ENCODE assay signal across 10 cellular contexts in the genomic region with DNA sequence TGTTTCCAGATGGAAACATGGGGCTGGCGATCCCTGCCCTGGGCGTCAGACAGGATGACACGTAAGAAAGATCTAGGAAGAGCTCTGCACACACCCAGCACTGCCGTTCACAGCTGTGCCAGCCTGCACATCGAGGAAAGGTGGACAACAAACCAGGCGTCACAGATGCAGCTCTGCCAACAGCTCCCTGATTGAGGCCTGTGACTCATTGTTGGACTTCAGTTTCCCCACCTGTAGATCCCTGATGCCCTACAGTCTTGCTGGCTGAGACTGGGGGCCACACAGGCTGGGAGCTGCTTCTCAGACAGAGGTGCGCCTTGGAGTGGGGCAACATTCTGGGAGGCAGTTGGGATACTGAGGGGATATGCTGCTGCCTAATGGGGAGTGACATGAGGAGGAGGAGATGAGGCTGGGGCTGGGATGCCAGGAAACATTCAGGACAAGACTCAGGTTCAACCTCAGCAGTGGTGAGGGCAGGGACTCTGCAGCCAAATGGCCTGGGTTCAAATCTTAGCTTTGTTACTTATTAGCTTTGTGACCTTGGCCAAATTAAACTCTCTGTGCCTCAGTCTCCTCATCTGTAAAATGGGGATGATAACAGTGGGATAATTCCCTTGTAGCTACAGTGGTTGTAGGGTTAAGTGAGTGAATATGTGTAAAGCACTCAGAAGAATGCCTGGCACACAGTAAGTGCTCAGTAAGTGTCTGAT. TPM values are rescaled to one million over a fixed set of nuclear protein-coding genes. Genes with fewer than 3 reads are reported as not detected.
DNase-seq lines count a peak whose midpoint lies in the region; ATAC-seq, FAIRE-seq and TF ChIP-seq lines count a peak whose summit lies in the region.
"Had no signal": no experiment of that assay in that cellular context is flagged by ENCODE, and none has a peak within 500 bp of the region (broad histone marks: within the 10 kb centered on the region; RNA-seq: fewer than 3 reads in every experiment).

No MANE protein-coding gene starts in this region.

- TF ChIP-seq CTCF in PC-3 (conservative IDR thresholded peaks at IDR 0.05; ENCODE audit: low read depth, low read length): no peak
- no peak for TF ChIP-seq CTCF in esophagus muscularis mucosa (IDR thresholded peaks at IDR 0.05)
- no peak for TF ChIP-seq CTCF in spleen (IDR thresholded peaks at IDR 0.05 in 8 of 11, conservative IDR thresholded peaks at IDR 0.05 in 3 of 11)
- no peak for TF ChIP-seq CTCF in tibial nerve (IDR thresholded peaks at IDR 0.05)

- H3F3A ChIP-seq in PC-3 (ENCODE audit: low read length, unreplicated experiment): no peaks in the 10 kb centered on the region

- no peak overlapping the region for H3K4me3 Mint-ChIP-seq in activated CD8-positive, alpha-beta memory T cell treated with anti-CD3 and anti-CD28 coated beads, Interleukin-2, amount 10 ng/mL, durations not matched to agents 7 days and 5 days

- peak overlapping the region; percentile 59; the same call in 1 of the 2 replicates for H2AFZ ChIP-seq in PC-3 (ENCODE audit: low read length)

- H3K9ac ChIP-seq in PC-3 (ENCODE audit: low read length): no peak overlapping the region

- FAIRE-seq in HTR-8/SVneo (lab: Jason Lieb, UNC): no peak

- TF ChIP-seq POLR2A in esophagus muscularis mucosa (IDR thresholded peaks at IDR 0.05; ENCODE audit: low read depth) (no peak), spleen (IDR thresholded peaks at IDR 0.05) (no peak), tibial nerve (IDR thresholded peaks at IDR 0.05) (no peak)

- H3K9me3 ChIP-seq in PC-3 (ENCODE audit: low read length): no peaks in the 10 kb centered on the region
- H3K9me3 ChIP-seq in esophagus muscularis mucosa: no peaks in the 10 kb centered on the region
- H3K9me3 ChIP-seq in spleen: no peaks in the 10 kb centered on the region
- H3K9me3 ChIP-seq in tibial nerve: no peaks in the 10 kb centered on the region

- no peaks in the 10 kb centered on the region for H3K79me2 ChIP-seq in PC-3 (ENCODE audit: low read length)

- H4K20me1 ChIP-seq in PC-3 (ENCODE audit: low read length): no peaks in the 10 kb centered on the region

- H3K9me2 ChIP-seq in PC-3 (replicated peaks; ENCODE audit: low read length): no peaks in the 10 kb centered on the region

- TF ChIP-seq EP300 in esophagus muscularis mucosa (IDR thresholded peaks at IDR 0.05) (no peak), tibial nerve (IDR thresholded peaks at IDR 0.05) (no peak)

- H3K4me3 ChIP-seq in PC-3 (ENCODE audit: low read length): no peak overlapping the region
- peak overlapping the region in 3 of 4 donors; percentile 5 to 44 (median 8) for H3K4me3 ChIP-seq in esophagus muscularis mucosa
- no peak overlapping the region for H3K4me3 ChIP-seq in spleen
- peak overlapping the region in 1 of 4 donors; percentile 35 for H3K4me3 ChIP-seq in tibial nerve

- peak overlapping the region; percentile 39; the same call in 1 of the 2 replicates for H3K4me2 ChIP-seq in PC-3 (ENCODE audit: low read length)

- CTCF ChIA-PET in activated CD8-positive, alpha-beta memory T cell treated with anti-CD3 and anti-CD28 coated beads, Interleukin-2, amount 10 ng/mL, durations not matched to agents 7 days and 5 days (lab: Charles Lee): interaction anchor here (0.8 to 5.1 kb wide), 10 partner anchors 11 to 103 kb away, joined by 3 to 25 read pairs (median 4); partner anchors contain the start of genes C6orf89 and MTCH1
- CTCF ChIA-PET in PC-3 (lab: Charles Lee): interaction anchor here (1.4 kb wide), 1 partner anchor 42 kb away, joined by 6 read pairs; no protein-coding TSS in a partner anchor

- no peaks in the 10 kb centered on the region for H3K36me3 Mint-ChIP-seq in activated CD8-positive, alpha-beta memory T cell treated with anti-CD3 and anti-CD28 coated beads, Interleukin-2, amount 10 ng/mL, durations not matched to agents 7 days and 5 days

- H3K36me3 ChIP-seq in PC-3 (ENCODE audit: low read depth, low read length) (no peaks in the 10 kb centered on the region), esophagus muscularis mucosa (no peaks in the 10 kb centered on the region), spleen (no peaks in the 10 kb centered on the region), tibial nerve (no peaks in the 10 kb centered on the region)

- H3K4me1 ChIP-seq in PC-3 (ENCODE audit: insufficient read depth, low read length) (peaks cover 29% of the 10 kb centered on the region), esophagus muscularis mucosa (peaks cover 0 to 13% (median 0%) of the 10 kb centered on the region in 4 donors), spleen (peaks cover 0 to 29% (median 14%) of the 10 kb centered on the region in 6 donors), tibial nerve (peaks cover 0 to 12% (median 0%) of the 10 kb centered on the region in 4 donors)

- H3K27ac ChIP-seq in PC-3 (ENCODE audit: low read length) (peak overlapping the region; percentile 40), esophagus muscularis mucosa (replicated peaks in 1 of 4) (peak overlapping the region in 2 of 4 donors; percentile 40 to 43), spleen (no peak overlapping the region), tibial nerve (peak overlapping the region in 1 of 4 donors; percentile 3)

- H3K27me3 Mint-ChIP-seq in activated CD8-positive, alpha-beta memory T cell treated with anti-CD3 and anti-CD28 coated beads, Interleukin-2, amount 10 ng/mL, durations not matched to agents 7 days and 5 days: peaks cover 2% of the 10 kb centered on the region

- no TSS peak for BruUV-seq in PC-3 (replicated peaks; lab: Mats Ljungman, UMichigan)

- intact Hi-C loops in PC-3 (cut with micrococcal nuclease): loop anchor here (5.0 kb wide), 1 partner anchor 44 kb away; no protein-coding TSS in a partner anchor
- intact Hi-C loops in esophagus muscularis mucosa (cut with DNase I): no loop called here
- intact Hi-C loops in spleen (cut with DNase I; ENCODE audit: low total_unique reads): no loop called here

- no peaks in the 10 kb centered on the region for H3K9me3 Mint-ChIP-seq in activated CD8-positive, alpha-beta memory T cell treated with anti-CD3 and anti-CD28 coated beads, Interleukin-2, amount 10 ng/mL, durations not matched to agents 7 days and 5 days (ENCODE audit: low read depth)

- no peak overlapping the region for H3K27ac Mint-ChIP-seq in activated CD8-positive, alpha-beta memory T cell treated with anti-CD3 and anti-CD28 coated beads, Interleukin-2, amount 10 ng/mL, durations not matched to agents 7 days and 5 days

- no peak for ATAC-seq in activated CD8-positive, alpha-beta memory T cell treated with anti-CD3 and anti-CD28 coated beads, Interleukin-2, amount 10 ng/mL, durations not matched to agents 7 days and 5 days
- peak; percentile 81 for ATAC-seq in PC-3

- H3K27me3 ChIP-seq in PC-3 (ENCODE audit: low read length): no peaks in the 10 kb centered on the region
- H3K27me3 ChIP-seq in esophagus muscularis mucosa: no peaks in the 10 kb centered on the region
- H3K27me3 ChIP-seq in spleen (replicated peaks in 1 of 7): peaks cover 0 to 14% (median 0%) of the 10 kb centered on the region in 7 donors
- H3K27me3 ChIP-seq in tibial nerve: no peaks in the 10 kb centered on the region

- peaks cover 51% of the 10 kb centered on the region for H3K4me1 Mint-ChIP-seq in activated CD8-positive, alpha-beta memory T cell treated with anti-CD3 and anti-CD28 coated beads, Interleukin-2, amount 10 ng/mL, durations not matched to agents 7 days and 5 days

- WGBS in esophagus muscularis mucosa: 75% methylated on average over 6 of the region's 7 CpGs
- 65 to 85% (median 73%) methylated on average over 4 to 7 of the region's 7 CpGs for WGBS in spleen, 5 donors
- 68 to 83% methylated on average over 2 to 7 of the region's 7 CpGs for WGBS in tibial nerve, 2 donors

- DNase-seq in activated CD8-positive, alpha-beta memory T cell treated with anti-CD3 and anti-CD28 coated beads, Interleukin-2, amount 50 U/mL, for 48 hours: peak; percentile 49
- DNase-seq in activated CD8-positive, alpha-beta memory T cell treated with anti-CD3 and anti-CD28 coated beads, Interleukin-2, amount 10 ng/mL, durations not matched to agents 7 days and 5 days: no peak
- peak; percentile 81 for DNase-seq in PC-3
- no peak for DNase-seq in esophagus muscularis mucosa (ENCODE audit: extremely low spot score)
- DNase-seq in spleen: peak; percentile 63
- no peak for DNase-seq in tibial nerve (ENCODE audit: low spot score in 2 of 2)
- DNase-seq in GM19238 (ENCODE audit: insufficient read length, low spot score): no peak
- no peak for DNase-seq in HTR-8/SVneo (ENCODE audit: insufficient read length, low spot score)
- DNase-seq: NCI-H1092 treated with DMSO at 0.1 percent for 48 hours; stimulated activated CD4-positive, alpha-beta T cell treated with anti-CD3 and anti-CD28 coated beads, Interleukin-1b, Interleukin-23, amount 100 ng/mL, for 48 hours had no signal

- POLR2A ChIA-PET in PC-3 (lab: Charles Lee; ENCODE audit: unreplicated experiment): interaction anchor here (0.6 kb wide), 1 partner anchor 214 kb away, joined by 33 read pairs; the partner anchor contains the start of gene PIM1

RNA-seq across cellular contexts. Expression of gene PI16, which starts 1.7 kb away (rescaled TPM):
- total RNA-seq in activated CD8-positive, alpha-beta memory T cell treated with anti-CD3 and anti-CD28 coated beads, Interleukin-2, amount 10 ng/mL, durations not matched to agents 7 days and 5 days: 1 to 10 TPM in 1 of 2 experiments, under 1 TPM in 1; 0.37 to 2.0 TPM
- total RNA-seq in PC-3 (2014; rRNA removed): 0.07 TPM in 1 of 2 replicates, not detected in the other
- 10 to 100 TPM; 44.8 to 64.3 (median 56.9) TPM for total RNA-seq in esophagus muscularis mucosa
- 1 to 10 TPM in 5 of 7 donors, under 1 TPM in 1, not detected in 1; 0.94 to 2.1 (median 1.6) TPM for total RNA-seq in spleen
- polyA plus RNA-seq in spleen: 1 to 10 TPM; 1.6 to 7.3 (median 2.0) TPM
- total RNA-seq in tibial nerve: 10 to 100 TPM; 17.4 to 70.2 (median 46.2) TPM

RNA-seq across cellular contexts. Expression of gene MTCH1, which starts 29.7 kb away (rescaled TPM):
- total RNA-seq in activated CD8-positive, alpha-beta memory T cell treated with anti-CD3 and anti-CD28 coated beads, Interleukin-2, amount 10 ng/mL, durations not matched to agents 7 days and 5 days: 100 to 1,000 TPM; 125 to 167 TPM
- total RNA-seq in PC-3 (2014; rRNA removed) (253 and 264 TPM in 2 replicates), esophagus muscularis mucosa (100 to 1,000 TPM; 205 to 258 (median 232) TPM), spleen (100 to 1,000 TPM; 135 to 191 (median 162) TPM), tibial nerve (100 to 1,000 TPM; 277 to 347 (median 301) TPM)
- polyA plus RNA-seq in spleen: 100 to 1,000 TPM in 2 of 3 donors, 10 to 100 TPM in 1; 87.3 to 144 (median 134) TPM

RNA-seq across cellular contexts. Expression of gene FGD2, which starts 49.2 kb away (rescaled TPM):
- 10 to 100 TPM; 15.6 to 26.3 TPM for total RNA-seq in activated CD8-positive, alpha-beta memory T cell treated with anti-CD3 and anti-CD28 coated beads, Interleukin-2, amount 10 ng/mL, durations not matched to agents 7 days and 5 days
- total RNA-seq in PC-3 (2014; rRNA removed): 0.35 and 0.44 TPM in 2 replicates
- total RNA-seq in esophagus muscularis mucosa: 10 to 100 TPM; 13.9 to 23.1 (median 19.3) TPM
- total RNA-seq in spleen: 100 to 1,000 TPM; 200 to 426 (median 316) TPM
- polyA plus RNA-seq in spleen: 100 to 1,000 TPM in 1 of 3 donors, 10 to 100 TPM in 2; 63.4 to 121 (median 84.2) TPM
- total RNA-seq in tibial nerve: 100 to 1,000 TPM in 1 of 4 donors, 10 to 100 TPM in 3; 40.9 to 182 (median 48.5) TPM

Comparison
In these comparisons a context has a peak if more than half of its experiments do, and no peak if none do; other contexts are left out.
1. DNase-seq: peak in activated CD8-positive, alpha-beta memory T cell treated with anti-CD3 and anti-CD28 coated beads, Interleukin-2, amount 50 U/mL, for 48 hours (single experiment), PC-3 (single experiment) and spleen (single experiment); none in activated CD8-positive, alpha-beta memory T cell treated with anti-CD3 and anti-CD28 coated beads, Interleukin-2, amount 10 ng/mL, durations not matched to agents 7 days and 5 days (single experiment), esophagus muscularis mucosa (single experiment), tibial nerve (0 of 2), GM19238 (single experiment) and HTR-8/SVneo (single experiment).
2. H3K4me3 ChIP-seq: peak in esophagus muscularis mucosa (3 of 4); none in PC-3 (single experiment) and spleen (0 of 8).
3. RNA of gene PI16, which starts 1.7 kb away (total RNA-seq): 44.8 to 64.3 TPM in esophagus muscularis mucosa and 17.4 to 70.2 TPM in tibial nerve; 0.37 to 2.0 TPM in activated CD8-positive, alpha-beta memory T cell treated with anti-CD3 and anti-CD28 coated beads, Interleukin-2, amount 10 ng/mL, durations not matched to agents 7 days and 5 days, 0.94 to 2.1 TPM in spleen and 0.07 TPM in PC-3; every median in the first group is over 4 times any median in the second.
4. RNA of gene FGD2, which starts 49.2 kb away (total RNA-seq): 200 to 426 TPM in spleen, 40.9 to 182 TPM in tibial nerve, 15.6 to 26.3 TPM in activated CD8-positive, alpha-beta memory T cell treated with anti-CD3 and anti-CD28 coated beads, Interleukin-2, amount 10 ng/mL, durations not matched to agents 7 days and 5 days and 13.9 to 23.1 TPM in esophagus muscularis mucosa; 0.35 to 0.44 TPM in PC-3; every median in the first group is over 10 times any median in the second.